Comparison of ENCODE assay signal across 14 cellular contexts in the genomic region with DNA sequence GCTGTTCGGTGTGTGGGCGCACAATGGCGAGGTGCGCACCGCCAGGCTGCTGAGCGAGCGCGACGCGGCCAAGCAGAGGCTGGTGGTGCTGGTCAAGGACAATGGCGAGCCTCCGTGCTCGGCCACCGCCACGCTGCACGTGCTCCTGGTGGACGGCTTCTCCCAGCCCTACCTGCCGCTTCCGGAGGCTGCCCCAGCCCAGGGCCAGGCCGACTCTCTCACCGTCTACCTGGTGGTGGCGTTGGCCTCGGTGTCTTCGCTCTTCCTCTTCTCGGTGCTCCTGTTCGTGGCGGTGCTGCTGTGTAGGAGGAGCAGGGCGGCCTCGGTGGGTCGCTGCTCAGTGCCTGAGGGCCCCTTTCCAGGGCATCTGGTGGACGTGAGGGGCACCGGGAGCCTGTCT. TPM values are rescaled to one million over a fixed set of nuclear protein-coding genes. Genes with fewer than 3 reads are reported as not detected.
"Had no signal": no experiment of that assay in that cellular context is flagged by ENCODE, and none has a peak within 500 bp of the region (broad histone marks: within the 10 kb centered on the region; RNA-seq: fewer than 3 reads in every experiment).

No MANE protein-coding gene starts in this region.

RNA-seq across cellular contexts. Expression of gene PCDHB8, which starts 2.3 kb away (rescaled TPM):
- total RNA-seq: activated B cell treated with CpG ODN at 0.5 μM for 24 hours; activated CD4-positive, alpha-beta memory T cell treated with anti-CD3 and anti-CD28 coated beads for 36 hours; activated CD4-positive, alpha-beta memory T cell treated with anti-CD3 and anti-CD28 coated beads, Interleukin-2, amount 10 ng/mL, durations not matched to agents 7 days and 5 days; activated CD4-positive, alpha-beta T cell treated with anti-CD3 and anti-CD28 coated beads for 36 hours; activated CD4-positive, alpha-beta T cell treated with anti-CD3 and anti-CD28 coated beads, Interleukin-2, amount 10 ng/mL, durations not matched to agents 24 days and 14 days; activated CD4-positive, alpha-beta T cell treated with anti-CD3 and anti-CD28 coated beads, Interleukin-2, amount 10 ng/mL, durations not matched to agents 7 days and 5 days; activated CD8-positive, alpha-beta memory T cell treated with anti-CD3 and anti-CD28 coated beads for 36 hours; activated CD8-positive, alpha-beta memory T cell treated with anti-CD3 and anti-CD28 coated beads, Interleukin-2, amount 10 ng/mL, durations not matched to agents 7 days and 5 days; activated CD8-positive, alpha-beta T cell treated with anti-CD3 and anti-CD28 coated beads for 36 hours; activated CD8-positive, alpha-beta T cell treated with anti-CD3 and anti-CD28 coated beads, Interleukin-2, amount 10 ng/mL, durations not matched to agents 7 days and 5 days; T-cell; T-helper 1 cell treated with Interleukin-12 subunit alpha and Interleukin-12 subunit beta and Interleukin-4 antibody, amounts not matched to agents 30 ng/mL and 1 ng/mL, for 36 hours; T-helper 17 cell; T-helper 2 cell treated with Interferon-gamma antibody and Interleukin-4, amounts not matched to agents 100 ng/mL and 5 ng/mL, for 36 hours had no signal

RNA-seq across cellular contexts. Expression of gene PCDHB16, which starts 2.3 kb away (rescaled TPM):
- total RNA-seq: activated B cell treated with CpG ODN at 0.5 μM for 24 hours; activated CD4-positive, alpha-beta memory T cell treated with anti-CD3 and anti-CD28 coated beads for 36 hours; activated CD4-positive, alpha-beta memory T cell treated with anti-CD3 and anti-CD28 coated beads, Interleukin-2, amount 10 ng/mL, durations not matched to agents 7 days and 5 days; activated CD4-positive, alpha-beta T cell treated with anti-CD3 and anti-CD28 coated beads for 36 hours; activated CD4-positive, alpha-beta T cell treated with anti-CD3 and anti-CD28 coated beads, Interleukin-2, amount 10 ng/mL, durations not matched to agents 24 days and 14 days; activated CD4-positive, alpha-beta T cell treated with anti-CD3 and anti-CD28 coated beads, Interleukin-2, amount 10 ng/mL, durations not matched to agents 7 days and 5 days; activated CD8-positive, alpha-beta memory T cell treated with anti-CD3 and anti-CD28 coated beads for 36 hours; activated CD8-positive, alpha-beta memory T cell treated with anti-CD3 and anti-CD28 coated beads, Interleukin-2, amount 10 ng/mL, durations not matched to agents 7 days and 5 days; activated CD8-positive, alpha-beta T cell treated with anti-CD3 and anti-CD28 coated beads for 36 hours; activated CD8-positive, alpha-beta T cell treated with anti-CD3 and anti-CD28 coated beads, Interleukin-2, amount 10 ng/mL, durations not matched to agents 7 days and 5 days; T-cell; T-helper 1 cell treated with Interleukin-12 subunit alpha and Interleukin-12 subunit beta and Interleukin-4 antibody, amounts not matched to agents 30 ng/mL and 1 ng/mL, for 36 hours; T-helper 17 cell; T-helper 2 cell treated with Interferon-gamma antibody and Interleukin-4, amounts not matched to agents 100 ng/mL and 5 ng/mL, for 36 hours had no signal

RNA-seq across cellular contexts. Expression of gene PCDHB9, which starts 7.1 kb away (rescaled TPM):
- total RNA-seq: activated CD4-positive, alpha-beta memory T cell treated with anti-CD3 and anti-CD28 coated beads for 36 hours; activated CD4-positive, alpha-beta memory T cell treated with anti-CD3 and anti-CD28 coated beads, Interleukin-2, amount 10 ng/mL, durations not matched to agents 7 days and 5 days; activated CD4-positive, alpha-beta T cell treated with anti-CD3 and anti-CD28 coated beads for 36 hours; activated CD4-positive, alpha-beta T cell treated with anti-CD3 and anti-CD28 coated beads, Interleukin-2, amount 10 ng/mL, durations not matched to agents 24 days and 14 days; activated CD4-positive, alpha-beta T cell treated with anti-CD3 and anti-CD28 coated beads, Interleukin-2, amount 10 ng/mL, durations not matched to agents 7 days and 5 days; activated CD8-positive, alpha-beta memory T cell treated with anti-CD3 and anti-CD28 coated beads for 36 hours; activated CD8-positive, alpha-beta memory T cell treated with anti-CD3 and anti-CD28 coated beads, Interleukin-2, amount 10 ng/mL, durations not matched to agents 7 days and 5 days; activated CD8-positive, alpha-beta T cell treated with anti-CD3 and anti-CD28 coated beads for 36 hours; activated CD8-positive, alpha-beta T cell treated with anti-CD3 and anti-CD28 coated beads, Interleukin-2, amount 10 ng/mL, durations not matched to agents 7 days and 5 days; T-helper 1 cell treated with Interleukin-12 subunit alpha and Interleukin-12 subunit beta and Interleukin-4 antibody, amounts not matched to agents 30 ng/mL and 1 ng/mL, for 36 hours; T-helper 2 cell treated with Interferon-gamma antibody and Interleukin-4, amounts not matched to agents 100 ng/mL and 5 ng/mL, for 36 hours had no signal

RNA-seq across cellular contexts. Expression of gene PCDHB7, which starts 7.4 kb away (rescaled TPM):
- total RNA-seq: activated B cell treated with CpG ODN at 0.5 μM for 24 hours; activated CD4-positive, alpha-beta memory T cell treated with anti-CD3 and anti-CD28 coated beads for 36 hours; activated CD4-positive, alpha-beta memory T cell treated with anti-CD3 and anti-CD28 coated beads, Interleukin-2, amount 10 ng/mL, durations not matched to agents 7 days and 5 days; activated CD4-positive, alpha-beta T cell treated with anti-CD3 and anti-CD28 coated beads for 36 hours; activated CD4-positive, alpha-beta T cell treated with anti-CD3 and anti-CD28 coated beads, Interleukin-2, amount 10 ng/mL, durations not matched to agents 24 days and 14 days; activated CD4-positive, alpha-beta T cell treated with anti-CD3 and anti-CD28 coated beads, Interleukin-2, amount 10 ng/mL, durations not matched to agents 7 days and 5 days; activated CD8-positive, alpha-beta memory T cell treated with anti-CD3 and anti-CD28 coated beads for 36 hours; activated CD8-positive, alpha-beta memory T cell treated with anti-CD3 and anti-CD28 coated beads, Interleukin-2, amount 10 ng/mL, durations not matched to agents 7 days and 5 days; activated CD8-positive, alpha-beta T cell treated with anti-CD3 and anti-CD28 coated beads for 36 hours; activated CD8-positive, alpha-beta T cell treated with anti-CD3 and anti-CD28 coated beads, Interleukin-2, amount 10 ng/mL, durations not matched to agents 7 days and 5 days; T-cell; T-helper 1 cell treated with Interleukin-12 subunit alpha and Interleukin-12 subunit beta and Interleukin-4 antibody, amounts not matched to agents 30 ng/mL and 1 ng/mL, for 36 hours; T-helper 17 cell; T-helper 2 cell treated with Interferon-gamma antibody and Interleukin-4, amounts not matched to agents 100 ng/mL and 5 ng/mL, for 36 hours had no signal

RNA-seq across cellular contexts. Expression of gene PCDHB10, which starts 12.3 kb away (rescaled TPM):
- total RNA-seq: activated B cell treated with CpG ODN at 0.5 μM for 24 hours; activated CD4-positive, alpha-beta memory T cell treated with anti-CD3 and anti-CD28 coated beads for 36 hours; activated CD4-positive, alpha-beta memory T cell treated with anti-CD3 and anti-CD28 coated beads, Interleukin-2, amount 10 ng/mL, durations not matched to agents 7 days and 5 days; activated CD4-positive, alpha-beta T cell treated with anti-CD3 and anti-CD28 coated beads for 36 hours; activated CD4-positive, alpha-beta T cell treated with anti-CD3 and anti-CD28 coated beads, Interleukin-2, amount 10 ng/mL, durations not matched to agents 24 days and 14 days; activated CD4-positive, alpha-beta T cell treated with anti-CD3 and anti-CD28 coated beads, Interleukin-2, amount 10 ng/mL, durations not matched to agents 7 days and 5 days; activated CD8-positive, alpha-beta memory T cell treated with anti-CD3 and anti-CD28 coated beads for 36 hours; activated CD8-positive, alpha-beta memory T cell treated with anti-CD3 and anti-CD28 coated beads, Interleukin-2, amount 10 ng/mL, durations not matched to agents 7 days and 5 days; activated CD8-positive, alpha-beta T cell treated with anti-CD3 and anti-CD28 coated beads for 36 hours; activated CD8-positive, alpha-beta T cell treated with anti-CD3 and anti-CD28 coated beads, Interleukin-2, amount 10 ng/mL, durations not matched to agents 7 days and 5 days; T-cell; T-helper 1 cell treated with Interleukin-12 subunit alpha and Interleukin-12 subunit beta and Interleukin-4 antibody, amounts not matched to agents 30 ng/mL and 1 ng/mL, for 36 hours; T-helper 17 cell; T-helper 2 cell treated with Interferon-gamma antibody and Interleukin-4, amounts not matched to agents 100 ng/mL and 5 ng/mL, for 36 hours had no signal
